Comparison of ENCODE assay signal across 8 cellular contexts in the genomic region with DNA sequence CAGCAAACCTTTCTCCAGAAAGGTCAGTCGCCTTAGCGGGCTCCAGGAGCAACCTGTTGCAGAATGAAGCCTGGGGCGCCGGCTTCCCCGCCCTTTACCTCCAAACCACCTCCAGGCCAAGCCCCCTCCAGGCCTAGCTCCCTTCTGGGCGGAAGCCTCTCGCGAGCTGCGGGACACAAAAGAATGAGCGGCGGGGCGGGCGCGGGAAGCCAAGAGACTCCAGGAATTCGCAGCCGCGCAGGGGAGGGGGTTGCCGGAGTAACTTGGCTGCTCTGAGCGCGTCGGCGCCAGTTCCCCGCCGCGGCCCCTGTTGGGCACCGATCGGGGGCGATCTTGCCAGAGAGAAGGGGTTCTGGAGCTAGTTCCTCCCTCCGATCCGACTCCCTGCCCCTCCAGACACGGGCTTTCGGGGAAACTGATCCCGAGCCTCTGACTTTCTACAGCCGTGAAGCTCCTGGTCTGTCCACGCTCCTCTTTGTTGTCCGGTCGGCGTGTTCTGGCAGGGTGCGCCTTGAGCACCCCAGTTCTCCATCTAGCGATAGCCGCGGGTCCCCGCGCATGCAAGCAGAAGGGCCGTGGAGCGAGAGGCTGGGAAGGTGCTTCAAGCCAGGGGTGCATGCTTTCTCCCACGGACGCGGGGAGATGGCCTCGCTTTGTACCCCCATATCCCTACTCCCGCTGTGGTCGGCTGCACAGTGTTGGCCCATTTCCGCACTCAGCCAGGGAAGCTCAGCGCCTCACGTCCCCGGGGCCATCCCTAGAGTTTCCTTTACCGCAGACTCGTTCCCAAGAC. TPM values are rescaled to one million over a fixed set of nuclear protein-coding genes. Genes with fewer than 3 reads are reported as not detected.
DNase-seq lines count a peak whose midpoint lies in the region; ATAC-seq and TF ChIP-seq lines count a peak whose summit lies in the region.

No MANE protein-coding gene starts in this region.

- peak overlapping the region; percentile 22 for H2AK5ac ChIP-seq in mesendoderm (ENCODE audit: low read length)

- H2BK15ac ChIP-seq in mesendoderm (replicated peaks; ENCODE audit: low read depth), result no peak overlapping the region

- H3K79me2 ChIP-seq in mesendoderm (ENCODE audit: control insufficient read depth, insufficient read depth, low read length), result peaks cover 20% of the 10 kb centered on the region
- H3K79me2 ChIP-seq in PC-9 (ENCODE audit: low read depth), result no peaks in the 10 kb centered on the region

- H2AFZ ChIP-seq in PC-9, result no peak overlapping the region

- H3K9me3 ChIP-seq in Peyer's patch (no peaks in the 10 kb centered on the region), ectodermal cell (ENCODE audit: control insufficient read depth, low read length) (no peaks in the 10 kb centered on the region), thymus (ENCODE audit: control insufficient read depth) (peaks cover 1% of the 10 kb centered on the region), PC-9 (ENCODE audit: insufficient read depth, low read depth) (no peaks in the 10 kb centered on the region)

- H3K27me3 ChIP-seq in Peyer's patch, result no peaks in the 10 kb centered on the region
- peaks cover 50% of the 10 kb centered on the region for H3K27me3 ChIP-seq in ectodermal cell (ENCODE audit: control insufficient read depth, insufficient read depth, low read length, poor library complexity, severe bottlenecking)
- H3K27me3 ChIP-seq in mesendoderm (ENCODE audit: insufficient read depth, low read length, poor library complexity), result no peaks in the 10 kb centered on the region
- peaks cover 43% of the 10 kb centered on the region for H3K27me3 ChIP-seq in thymus (ENCODE audit: control insufficient read depth, insufficient read depth)
- H3K27me3 ChIP-seq in PC-9 (ENCODE audit: insufficient read depth, low read depth), result no peaks in the 10 kb centered on the region; the same call in 1 of the 2 replicates

- intact Hi-C loops in PC-9 (cut with micrococcal nuclease; ENCODE audit: unreplicated experiment), result no loop called here

- H3K27ac ChIP-seq in Peyer's patch (peak overlapping the region in 3 of 4 donors; percentile 7 to 73 (median 65)), ectodermal cell (ENCODE audit: insufficient read depth, low read depth, low read length, poor library complexity, severe bottlenecking) (peak overlapping the region; percentile 69), mesendoderm (ENCODE audit: low read depth, low read length) (peak overlapping the region; percentile 36), thymus (ENCODE audit: low read depth) (no peak overlapping the region), PC-9 (no peak overlapping the region)

- H3F3A ChIP-seq in PC-9 (ENCODE audit: insufficient read depth, low read depth), result no peaks in the 10 kb centered on the region

- no peaks in the 10 kb centered on the region for H3K9me2 ChIP-seq in PC-9 (ENCODE audit: insufficient read depth)

- no peak overlapping the region for H4K5ac ChIP-seq in mesendoderm (ENCODE audit: low read length)

- H2BK5ac ChIP-seq in mesendoderm (ENCODE audit: low read length), result peak overlapping the region; percentile 86

- POLR2A ChIA-PET in PC-9 (lab: Charles Lee; ENCODE audit: unreplicated experiment), result no interaction called here

- DNase-seq in DMS53 (lab: John Stamatoyannopoulos, UW), result peak; percentile 83
- peak in 2 of 3 donors; percentile 57 to 71 for DNase-seq in Peyer's patch
- peak; percentile 97 for DNase-seq in mesendoderm
- DNase-seq in PC-9, result no peak

- peak overlapping the region; percentile 54 for H3K18ac ChIP-seq in mesendoderm (ENCODE audit: low read length)

- no peak overlapping the region for H2BK120ac ChIP-seq in mesendoderm (ENCODE audit: low read depth, low read length)

- peak overlapping the region; percentile 98 for H3K56ac ChIP-seq in mesendoderm (ENCODE audit: low read length)

- H3K4me3 ChIP-seq in Peyer's patch (peak overlapping the region; percentile 27 to 76 (median 48)), ectodermal cell (ENCODE audit: insufficient read depth, low read depth, low read length) (peak overlapping the region; percentile 69), mesendoderm (ENCODE audit: low read length) (peak overlapping the region; percentile 81), thymus (ENCODE audit: low read length) (peak overlapping the region; percentile 33), PC-9 (no peak overlapping the region)

- no peak overlapping the region for H4K8ac ChIP-seq in mesendoderm (ENCODE audit: low read depth, low read length)

- H3K79me1 ChIP-seq in mesendoderm (ENCODE audit: low read length), result peaks cover 12% of the 10 kb centered on the region

- ATAC-seq in GM21528 (IDR thresholded peaks at IDR 0.05; ENCODE audit: low FRiP score, unreplicated experiment), result no peak
- ATAC-seq in HG02973 (IDR thresholded peaks at IDR 0.05; ENCODE audit: unreplicated experiment), result no peak

- H3K23ac ChIP-seq in mesendoderm (ENCODE audit: low read length), result peak overlapping the region; percentile 72

- TF ChIP-seq CTCF in Peyer's patch (IDR thresholded peaks at IDR 0.05) (no peak), PC-9 (conservative IDR thresholded peaks at IDR 0.05) (no peak)

- peak overlapping the region; percentile 83 for H3K4ac ChIP-seq in mesendoderm (ENCODE audit: low read depth, low read length)

- CTCF ChIA-PET in PC-9 (lab: Charles Lee), result no interaction called here

- no peaks in the 10 kb centered on the region for H4K20me1 ChIP-seq in PC-9 (ENCODE audit: insufficient read depth)

- 0% methylated on average over 58 of the region's 58 CpGs for WGBS in ectodermal cell, 2 experiments
- no CpG with 5 or more reads among the region's 58 CpGs for WGBS in mesendoderm (ENCODE audit: extremely low coverage, insufficient coverage, low lambda C conversion rate)
- WGBS in thymus, result under 1% methylated on average over 58 of the region's 58 CpGs

- H3K36me3 ChIP-seq in Peyer's patch, result no peaks in the 10 kb centered on the region
- no peaks in the 10 kb centered on the region for H3K36me3 ChIP-seq in ectodermal cell (ENCODE audit: control insufficient read depth, insufficient read depth, low read length)
- no peaks in the 10 kb centered on the region for H3K36me3 ChIP-seq in mesendoderm (ENCODE audit: control insufficient read depth, insufficient read depth, low read length)
- no peaks in the 10 kb centered on the region for H3K36me3 ChIP-seq in thymus (ENCODE audit: control insufficient read depth, insufficient read depth)
- no peaks in the 10 kb centered on the region for H3K36me3 ChIP-seq in PC-9 (ENCODE audit: low read depth)

- H3K4me1 ChIP-seq in Peyer's patch (no peaks in the 10 kb centered on the region), ectodermal cell (ENCODE audit: control insufficient read depth, insufficient read depth, low read length) (no peaks in the 10 kb centered on the region), mesendoderm (ENCODE audit: control insufficient read depth, low read depth, low read length) (no peaks in the 10 kb centered on the region), thymus (ENCODE audit: control insufficient read depth, insufficient read depth, low read length) (no peaks in the 10 kb centered on the region), PC-9 (replicated peaks; ENCODE audit: insufficient read depth) (no peaks in the 10 kb centered on the region)

- H3K4me2 ChIP-seq in mesendoderm (ENCODE audit: low read length) (peak overlapping the region; percentile 99), PC-9 (no peak overlapping the region)

- BruUV-seq in PC-9 (replicated peaks; lab: Mats Ljungman, UMichigan), result no TSS peak

- no peak for TF ChIP-seq POLR2A in Peyer's patch (IDR thresholded peaks at IDR 0.05)

- peak overlapping the region; percentile 94 for H3K9ac ChIP-seq in mesendoderm (ENCODE audit: low read length)

RNA-seq across cellular contexts. Expression of a gene that starts 1.2 kb away (rescaled TPM):
- total RNA-seq in Peyer's patch (100 to 1,000 TPM in 1 of 4 donors, 10 to 100 TPM in 3; 33.8 to 128 (median 58.9) TPM), PC-9 (2021) (not detected in 2 replicates)
- 44.2 TPM for polyA plus RNA-seq in ectodermal cell (2013, experiment 1 of 4)
- polyA plus RNA-seq in ectodermal cell (2013, experiment 2 of 4), result 52.5 TPM
- 38.4 TPM for polyA plus RNA-seq in ectodermal cell (2013, experiment 3 of 4)
- polyA plus RNA-seq in ectodermal cell (2013, experiment 4 of 4), result 38.7 TPM
- 61.4 TPM for polyA plus RNA-seq in mesendoderm (2013, experiment 1 of 2)
- 61.8 TPM for polyA plus RNA-seq in mesendoderm (2013, experiment 2 of 2)
- polyA plus RNA-seq in thymus, result 1.0 TPM

Comparison
In these comparisons a context has a peak if more than half of its experiments do, and no peak if none do; other contexts are left out.
1. DNase-seq: peak in DMS53 (single experiment), Peyer's patch (2 of 3) and mesendoderm (single experiment); none in PC-9 (0 of 2).
2. H3K27ac ChIP-seq: peak in Peyer's patch (3 of 4), ectodermal cell (single experiment) and mesendoderm (single experiment); none in thymus (single experiment) and PC-9 (single experiment).
3. RNA of a gene that starts 1.2 kb away (total RNA-seq): 33.8 to 128 TPM in Peyer's patch; not detected in PC-9; every median in the first group is over 10 times any median in the second.